26 cellular contexts compared by ENCODE assay signal in the genomic region with DNA sequence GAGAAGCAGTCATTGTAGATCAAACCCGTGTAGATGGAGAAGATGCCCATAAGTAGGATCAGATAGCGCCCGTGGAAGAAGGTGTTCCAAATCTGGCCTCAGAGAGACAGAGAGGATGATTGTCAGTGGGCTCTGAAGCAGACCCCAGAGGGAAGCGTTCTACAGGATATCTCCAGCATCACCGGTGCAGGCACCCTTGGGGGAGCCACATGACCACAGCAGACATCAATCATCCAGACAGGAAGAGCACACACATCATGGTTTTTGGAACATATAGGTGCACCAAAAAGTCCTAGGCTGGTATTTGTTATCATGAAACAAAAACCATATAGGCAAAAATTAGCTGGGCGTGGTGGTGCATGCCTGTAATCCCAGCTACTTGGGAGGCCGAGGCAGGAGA. TPM values are rescaled to one million over a fixed set of nuclear protein-coding genes. Genes with fewer than 3 reads are reported as not detected.
DNase-seq lines count a peak whose midpoint lies in the region; ATAC-seq, FAIRE-seq and TF ChIP-seq lines count a peak whose summit lies in the region.
"Had no signal": no experiment of that assay in that cellular context is flagged by ENCODE, and none has a peak within 500 bp of the region (broad histone marks: within the 10 kb centered on the region; RNA-seq: fewer than 3 reads in every experiment).

No MANE protein-coding gene starts in this region.

- no peak for TF ChIP-seq POLR2A in K562 (conservative IDR thresholded peaks at IDR 0.05)

- no peak overlapping the region for H3K4me2 ChIP-seq in K562 (ENCODE audit: insufficient read depth, low read length)
- no peak overlapping the region for H3K4me2 ChIP-seq in neural progenitor cell
- H3K4me2 ChIP-seq: BLaER1 treated with 17β-estradiol and CSF1 and Interleukin-3, amounts not matched to agents 10 nM and 100 nM had no signal

- peaks cover 36% of the 10 kb centered on the region for H3K4me1 Mint-ChIP-seq in activated CD4-positive, alpha-beta T cell treated with anti-CD3 and anti-CD28 coated beads, Interleukin-2, amount 10 ng/mL, durations not matched to agents 7 days and 5 days
- H3K4me1 Mint-ChIP-seq in CD8-positive, alpha-beta T cell (ENCODE audit: low read depth), result peaks cover 26% of the 10 kb centered on the region
- peaks cover 30% of the 10 kb centered on the region for H3K4me1 Mint-ChIP-seq in activated CD4-positive, alpha-beta memory T cell treated with anti-CD3 and anti-CD28 coated beads for 36 hours (ENCODE audit: low read depth)
- no peaks in the 10 kb centered on the region for H3K4me1 Mint-ChIP-seq in glutamatergic neuron (ENCODE audit: low read depth, unreplicated experiment)
- H3K4me1 Mint-ChIP-seq in neural progenitor cell, result peaks cover 8% of the 10 kb centered on the region

- TF ChIP-seq CTCF in CD8-positive, alpha-beta T cell (IDR thresholded peaks at IDR 0.05), result no peak
- TF ChIP-seq CTCF in K562 (IDR thresholded peaks at IDR 0.05 in 2 of 3, conservative IDR thresholded peaks at IDR 0.05 in 1 of 3; ENCODE audit: insufficient read depth in 2 of 3, low read depth in 1 of 3, low read length in 3 of 3) (no peak), glutamatergic neuron (IDR thresholded peaks at IDR 0.05; ENCODE audit: partially characterized antibody, unreplicated experiment) (no peak), neural progenitor cell (IDR thresholded peaks at IDR 0.05) (no peak)

- in situ Hi-C loops in K562 (cut with MboI), result no loop called here

- H3K36me3 Mint-ChIP-seq in activated CD4-positive, alpha-beta T cell treated with anti-CD3 and anti-CD28 coated beads, Interleukin-2, amount 10 ng/mL, durations not matched to agents 7 days and 5 days (ENCODE audit: low read depth), result no peaks in the 10 kb centered on the region
- no peaks in the 10 kb centered on the region for H3K36me3 Mint-ChIP-seq in CD8-positive, alpha-beta T cell
- no peaks in the 10 kb centered on the region for H3K36me3 Mint-ChIP-seq in activated CD4-positive, alpha-beta memory T cell treated with anti-CD3 and anti-CD28 coated beads for 36 hours
- H3K36me3 Mint-ChIP-seq in glutamatergic neuron (ENCODE audit: unreplicated experiment), result no peaks in the 10 kb centered on the region
- H3K36me3 Mint-ChIP-seq in neural progenitor cell, result no peaks in the 10 kb centered on the region
- H3K36me3 Mint-ChIP-seq: CD4-positive, alpha-beta memory T cell had no signal

- peak; percentile 59 for ATAC-seq in CD8-positive, alpha-beta T cell
- no peak for ATAC-seq in K562
- ATAC-seq: Panc1 had no signal

- H3F3A ChIP-seq in neural progenitor cell (ENCODE audit: low read depth), result no peaks in the 10 kb centered on the region

- H3K27ac ChIP-seq in CD8-positive, alpha-beta T cell (ENCODE audit: low read depth, low read length), result no peak overlapping the region
- H3K27ac ChIP-seq in K562 (ENCODE audit: extremely low read depth, low read depth, low read length), result no peak overlapping the region
- H3K27ac ChIP-seq in neural progenitor cell, result no peak overlapping the region
- H3K27ac ChIP-seq: BLaER1 treated with 17β-estradiol and CSF1 and Interleukin-3, amounts not matched to agents 10 nM and 100 nM; GM23248 had no signal

- peaks cover 6% of the 10 kb centered on the region for H3K4me1 ChIP-seq in CD8-positive, alpha-beta T cell (ENCODE audit: insufficient read depth, low read length)
- H3K4me1 ChIP-seq in K562 (replicated peaks in 1 of 2; ENCODE audit: control insufficient read depth in 2 of 2, insufficient read depth in 2 of 2, low read length in 2 of 2) (no peaks in the 10 kb centered on the region), neural progenitor cell (no peaks in the 10 kb centered on the region)

- no peak overlapping the region for H2AFZ ChIP-seq in K562 (ENCODE audit: low read depth, low read length)
- no peak overlapping the region for H2AFZ ChIP-seq in neural progenitor cell (replicated peaks)
- H2AFZ ChIP-seq: GM23248 had no signal

- CTCF ChIA-PET in activated CD4-positive, alpha-beta T cell treated with anti-CD3 and anti-CD28 coated beads, Interleukin-2, amount 10 ng/mL, durations not matched to agents 7 days and 5 days (lab: Charles Lee), result no interaction called here
- CTCF ChIA-PET in CD8-positive, alpha-beta T cell (lab: Charles Lee), result no interaction called here
- CTCF ChIA-PET in activated CD4-positive, alpha-beta memory T cell treated with anti-CD3 and anti-CD28 coated beads for 36 hours (lab: Charles Lee), result no interaction called here
- CTCF ChIA-PET in K562 (lab: Yijun Ruan, JAX; ENCODE audit: low intra/inter-chr PET ratio), result interaction anchor here (0.6 kb wide), 1 partner anchor 1972 kb away, joined by 3 read pairs; no protein-coding TSS in a partner anchor

- no peaks in the 10 kb centered on the region for H3K9me3 Mint-ChIP-seq in activated CD4-positive, alpha-beta T cell treated with anti-CD3 and anti-CD28 coated beads, Interleukin-2, amount 10 ng/mL, durations not matched to agents 7 days and 5 days
- H3K9me3 Mint-ChIP-seq in CD8-positive, alpha-beta T cell, result no peaks in the 10 kb centered on the region
- H3K9me3 Mint-ChIP-seq in activated CD4-positive, alpha-beta memory T cell treated with anti-CD3 and anti-CD28 coated beads for 36 hours, result no peaks in the 10 kb centered on the region
- H3K9me3 Mint-ChIP-seq in glutamatergic neuron (ENCODE audit: unreplicated experiment) (peaks cover 2% of the 10 kb centered on the region), neural progenitor cell (peaks cover 3% of the 10 kb centered on the region)
- H3K9me3 Mint-ChIP-seq: CD4-positive, alpha-beta memory T cell; H9; HFFc6 had no signal

- TF ChIP-seq RAD21 in K562 (CRISPR knock-in tag; conservative IDR thresholded peaks at IDR 0.05 in 1 of 2, IDR thresholded peaks at IDR 0.05 in 1 of 2), result no peak

- H3K4me3 Mint-ChIP-seq in activated CD4-positive, alpha-beta T cell treated with anti-CD3 and anti-CD28 coated beads, Interleukin-2, amount 10 ng/mL, durations not matched to agents 7 days and 5 days, result no peak overlapping the region
- no peak overlapping the region for H3K4me3 Mint-ChIP-seq in CD8-positive, alpha-beta T cell
- H3K4me3 Mint-ChIP-seq in activated CD4-positive, alpha-beta memory T cell treated with anti-CD3 and anti-CD28 coated beads for 36 hours, result no peak overlapping the region
- no peak overlapping the region for H3K4me3 Mint-ChIP-seq in glutamatergic neuron (ENCODE audit: unreplicated experiment)
- H3K4me3 Mint-ChIP-seq in neural progenitor cell, result no peak overlapping the region
- H3K4me3 Mint-ChIP-seq: CD4-positive, alpha-beta memory T cell; H9; HFFc6 had no signal

- intact Hi-C loops in CD8-positive, alpha-beta T cell (cut with DNase I, micrococcal nuclease), result no loop called here
- intact Hi-C loops in activated CD4-positive, alpha-beta memory T cell treated with anti-CD3 and anti-CD28 coated beads for 36 hours (cut with micrococcal nuclease), result loop anchor here (10.0 kb wide), 1 partner anchor 240 kb away; the partner anchor contains the start of gene KIAA1549
- intact Hi-C loops in K562 (cut with micrococcal nuclease), result no loop called here

- H3K27me3 Mint-ChIP-seq in activated CD4-positive, alpha-beta T cell treated with anti-CD3 and anti-CD28 coated beads, Interleukin-2, amount 10 ng/mL, durations not matched to agents 7 days and 5 days, result no peaks in the 10 kb centered on the region
- no peaks in the 10 kb centered on the region for H3K27me3 Mint-ChIP-seq in CD8-positive, alpha-beta T cell (ENCODE audit: low read depth)
- H3K27me3 Mint-ChIP-seq in activated CD4-positive, alpha-beta memory T cell treated with anti-CD3 and anti-CD28 coated beads for 36 hours, result no peaks in the 10 kb centered on the region
- peaks cover 3% of the 10 kb centered on the region for H3K27me3 Mint-ChIP-seq in glutamatergic neuron (ENCODE audit: unreplicated experiment)
- peaks cover 13% of the 10 kb centered on the region for H3K27me3 Mint-ChIP-seq in neural progenitor cell (ENCODE audit: insufficient read depth, low read depth)
- H3K27me3 Mint-ChIP-seq: CD4-positive, alpha-beta memory T cell had no signal

- BruUV-seq in K562 (replicated peaks; lab: Mats Ljungman, UMichigan), result no TSS peak

- no peak for FAIRE-seq in K562 (lab: Jason Lieb, UNC)
- FAIRE-seq: G401.6, GM12892, GM18507 had no signal

- no peaks in the 10 kb centered on the region for H3K9me1 ChIP-seq in K562 (ENCODE audit: control insufficient read depth, insufficient read depth, low read length)

- H3K9ac ChIP-seq in K562 (ENCODE audit: insufficient read depth in 1 of 2, low read depth in 2 of 2, low read length in 2 of 2), result no peak overlapping the region
- H3K9ac ChIP-seq in neural progenitor cell, result no peak overlapping the region
- H3K9ac ChIP-seq: BLaER1 treated with 17β-estradiol and CSF1 and Interleukin-3, amounts not matched to agents 10 nM and 100 nM; GM23248 had no signal

- H3K79me2 ChIP-seq in K562 (ENCODE audit: control insufficient read depth, insufficient read depth, low read length), result no peaks in the 10 kb centered on the region
- no peaks in the 10 kb centered on the region for H3K79me2 ChIP-seq in neural progenitor cell (ENCODE audit: low read depth)

- POLR2A ChIA-PET in activated CD4-positive, alpha-beta T cell treated with anti-CD3 and anti-CD28 coated beads, Interleukin-2, amount 10 ng/mL, durations not matched to agents 7 days and 5 days (lab: Charles Lee), result no interaction called here
- POLR2A ChIA-PET in CD8-positive, alpha-beta T cell (lab: Charles Lee), result no interaction called here
- POLR2A ChIA-PET in activated CD4-positive, alpha-beta memory T cell treated with anti-CD3 and anti-CD28 coated beads for 36 hours (lab: Charles Lee), result no interaction called here
- POLR2A ChIA-PET in K562 (lab: Yijun Ruan, JAX), result no interaction called here

- 3% methylated on average over 7 of the region's 7 CpGs for WGBS in K562 (ENCODE audit: insufficient coverage, low coverage, missing lambda C conversion rate)

- no peak for DNase-seq in activated CD4-positive, alpha-beta T cell treated with anti-CD3 and anti-CD28 coated beads, Interleukin-2, amount 10 ng/mL, durations not matched to agents 7 days and 5 days
- no peak for DNase-seq in activated CD4-positive, alpha-beta T cell treated with anti-CD3 and anti-CD28 coated beads for 1 hour
- peak in 1 of 7 experiments; percentile 17 for DNase-seq in CD8-positive, alpha-beta T cell
- peak; percentile 31 for DNase-seq in activated CD4-positive, alpha-beta memory T cell treated with anti-CD3 and anti-CD28 coated beads for 36 hours
- DNase-seq in K562 (ENCODE audit: extremely low read depth in 1 of 4, low spot score in 3 of 4) (no peak), glutamatergic neuron (no peak), foreskin melanocyte (no peak), neural progenitor cell (ENCODE audit: low spot score) (no peak)
- DNase-seq: 8988T; CD4-positive, alpha-beta memory T cell; GM23248; H9; HFFc6; MM.1S; NCI-H1048; NCI-H1436; NCI-H187 treated with DMSO at 0.1 percent for 48 hours; NCI-H2107; NCI-H510A treated with DMSO at 0.1 percent for 48 hours; NCI-H748 treated with DMSO at 0.1 percent for 48 hours had no signal

- H3K27me3 ChIP-seq in CD8-positive, alpha-beta T cell (ENCODE audit: insufficient read depth, low read length), result no peaks in the 10 kb centered on the region
- peaks cover 16 to 32% of the 10 kb centered on the region in 2 experiments; a peak in 4 of 5 replicates for H3K27me3 ChIP-seq in K562 (ENCODE audit: control insufficient read depth in 2 of 2, insufficient read depth in 2 of 2, low read length in 2 of 2)
- H3K27me3 ChIP-seq in neural progenitor cell, result no peaks in the 10 kb centered on the region
- H3K27me3 ChIP-seq: BLaER1 treated with 17β-estradiol and CSF1 and Interleukin-3, amounts not matched to agents 10 nM and 100 nM had no signal

- no peaks in the 10 kb centered on the region for H3K9me3 ChIP-seq in CD8-positive, alpha-beta T cell (ENCODE audit: low read length)
- H3K9me3 ChIP-seq in K562 (replicated peaks; ENCODE audit: control insufficient read depth, insufficient read depth, low read depth, low read length) (no peaks in the 10 kb centered on the region), neural progenitor cell (ENCODE audit: low read depth) (no peaks in the 10 kb centered on the region)
- H3K9me3 ChIP-seq: BLaER1 treated with 17β-estradiol and CSF1 and Interleukin-3, amounts not matched to agents 10 nM and 100 nM had no signal

- no peak for TF ChIP-seq EP300 in K562 (IDR thresholded peaks at IDR 0.05; ENCODE audit: low read length)

- H3K4me3 ChIP-seq in CD8-positive, alpha-beta T cell (ENCODE audit: low read depth, low read length), result no peak overlapping the region
- H3K4me3 ChIP-seq in K562, result no peak overlapping the region
- no peak overlapping the region for H3K4me3 ChIP-seq in neural progenitor cell
- H3K4me3 ChIP-seq: BLaER1 treated with 17β-estradiol and CSF1 and Interleukin-3, amounts not matched to agents 10 nM and 100 nM; GM23248 had no signal

- no peaks in the 10 kb centered on the region for H3K36me3 ChIP-seq in CD8-positive, alpha-beta T cell (ENCODE audit: insufficient read depth, low read length)
- H3K36me3 ChIP-seq in K562 (ENCODE audit: control insufficient read depth, insufficient read depth, low read length) (no peaks in the 10 kb centered on the region), neural progenitor cell (no peaks in the 10 kb centered on the region)
- H3K36me3 ChIP-seq: BLaER1 treated with 17β-estradiol and CSF1 and Interleukin-3, amounts not matched to agents 10 nM and 100 nM had no signal

- H4K20me1 ChIP-seq in K562 (replicated peaks; ENCODE audit: control insufficient read depth, insufficient read depth, low read length) (no peaks in the 10 kb centered on the region), neural progenitor cell (ENCODE audit: low read depth) (no peaks in the 10 kb centered on the region)
- H4K20me1 ChIP-seq: BLaER1 treated with 17β-estradiol and CSF1 and Interleukin-3, amounts not matched to agents 10 nM and 100 nM had no signal

- peak overlapping the region; percentile 14 for H3K27ac Mint-ChIP-seq in activated CD4-positive, alpha-beta T cell treated with anti-CD3 and anti-CD28 coated beads, Interleukin-2, amount 10 ng/mL, durations not matched to agents 7 days and 5 days
- no peak overlapping the region for H3K27ac Mint-ChIP-seq in CD8-positive, alpha-beta T cell
- peak overlapping the region; percentile 73 for H3K27ac Mint-ChIP-seq in activated CD4-positive, alpha-beta memory T cell treated with anti-CD3 and anti-CD28 coated beads for 36 hours
- no peak overlapping the region for H3K27ac Mint-ChIP-seq in glutamatergic neuron (ENCODE audit: unreplicated experiment)
- no peak overlapping the region for H3K27ac Mint-ChIP-seq in neural progenitor cell
- H3K27ac Mint-ChIP-seq: H9, HFFc6 had no signal

RNA-seq across cellular contexts. Expression of gene SVOPL, which starts 44.0 kb away (rescaled TPM):
- 1 to 10 TPM; 1.3 to 2.3 TPM for total RNA-seq in activated CD4-positive, alpha-beta T cell treated with anti-CD3 and anti-CD28 coated beads, Interleukin-2, amount 10 ng/mL, durations not matched to agents 7 days and 5 days
- total RNA-seq in CD8-positive, alpha-beta T cell, result under 1 TPM in 1 of 2 experiments, not detected in 1; 0.61 TPM
- not detected for total RNA-seq in activated CD4-positive, alpha-beta memory T cell treated with anti-CD3 and anti-CD28 coated beads for 36 hours
- not detected in 2 replicates for total RNA-seq in K562 (2011; cell fraction: chromatin; rRNA removed; ENCODE audit: low replicate concordance)
- not detected in 2 replicates for total RNA-seq in K562 (2011; cell fraction: nucleolus; rRNA removed)
- total RNA-seq in K562 (2011; cell fraction: nucleoplasm; rRNA removed), result not detected in 2 replicates
- not detected in 2 replicates for total RNA-seq in K562 (2014; rRNA removed)
- total RNA-seq in K562 (2014; rRNA removed; fragmentation: Illumina TruSeq; extraction: Trizol), result not detected in 2 replicates
- not detected in 2 replicates for total RNA-seq in K562 (2015; rRNA removed; fragmentation: Illumina TruSeq; extraction: Trizol)
- not detected in 2 replicates for total RNA-seq in K562 (2021)
- 0.20 TPM in 2 replicates for polyA plus RNA-seq in K562 (2011; rRNA removed)
- 0.24 TPM in 1 of 2 replicates, not detected in the other for polyA plus RNA-seq in K562 (2011; cell fraction: cytosol; rRNA removed)
- 0.20 TPM in 1 of 2 replicates, not detected in the other for polyA plus RNA-seq in K562 (2011; cell fraction: nucleus; rRNA removed)
- polyA plus RNA-seq in K562 (2012), result 0.22 and 0.34 TPM in 2 replicates
- not detected in 2 replicates for polyA plus RNA-seq in K562 (2014; fragmentation: Illumina TruSeq; extraction: Trizol)
- polyA plus RNA-seq in K562 (2014; fragmentation: Nextera tagmentation; extraction: Ambion mirVana), result under 1 TPM; 0.13 to 0.42 TPM
- 0.36 TPM in 1 of 2 replicates, not detected in the other for polyA plus RNA-seq in K562 (2014; rRNA removed)
- polyA minus RNA-seq in K562 (2011; rRNA and poly(A)+ RNA removed), result not detected in 2 replicates
- 0.91 and 1.6 TPM in 2 replicates for polyA minus RNA-seq in K562 (2011; cell fraction: cytosol; rRNA and poly(A)+ RNA removed)
- 0.22 and 0.27 TPM in 2 replicates for polyA minus RNA-seq in K562 (2011; cell fraction: nucleus; rRNA and poly(A)+ RNA removed)
- total RNA-seq in glutamatergic neuron (ENCODE audit: unreplicated experiment), result not detected
- total RNA-seq in neural progenitor cell (ENCODE audit: low replicate concordance), result 0.06 and 0.09 TPM in 2 replicates
- total RNA-seq: CD4-positive, alpha-beta memory T cell; Daoy; GM23248; HFFc6 had no signal
- polyA plus RNA-seq: CD4-positive, alpha-beta memory T cell; GM23248 had no signal

RNA-seq across cellular contexts. Expression of gene TMEM213, which starts 52.6 kb away (rescaled TPM):
- total RNA-seq in activated CD4-positive, alpha-beta T cell treated with anti-CD3 and anti-CD28 coated beads, Interleukin-2, amount 10 ng/mL, durations not matched to agents 7 days and 5 days, result not detected
- total RNA-seq in CD8-positive, alpha-beta T cell, result not detected
- total RNA-seq in activated CD4-positive, alpha-beta memory T cell treated with anti-CD3 and anti-CD28 coated beads for 36 hours, result under 1 TPM; 0.19 to 0.39 TPM
- not detected in 2 replicates for total RNA-seq in K562 (2011; cell fraction: chromatin; rRNA removed; ENCODE audit: low replicate concordance)
- total RNA-seq in K562 (2011; cell fraction: nucleolus; rRNA removed), result not detected in 2 replicates
- total RNA-seq in K562 (2011; cell fraction: nucleoplasm; rRNA removed), result not detected in 2 replicates
- not detected in 2 replicates for total RNA-seq in K562 (2014; rRNA removed)
- not detected in 2 replicates for total RNA-seq in K562 (2014; rRNA removed; fragmentation: Illumina TruSeq; extraction: Trizol)
- total RNA-seq in K562 (2015; rRNA removed; fragmentation: Illumina TruSeq; extraction: Trizol), result not detected in 2 replicates
- not detected in 2 replicates for total RNA-seq in K562 (2021)
- polyA plus RNA-seq in K562 (2011; rRNA removed), result not detected in 2 replicates
- polyA plus RNA-seq in K562 (2011; cell fraction: cytosol; rRNA removed), result not detected in 2 replicates
- not detected in 2 replicates for polyA plus RNA-seq in K562 (2011; cell fraction: nucleus; rRNA removed)
- not detected in 2 replicates for polyA plus RNA-seq in K562 (2012)
- polyA plus RNA-seq in K562 (2014; fragmentation: Illumina TruSeq; extraction: Trizol), result not detected in 2 replicates
- polyA plus RNA-seq in K562 (2014; fragmentation: Nextera tagmentation; extraction: Ambion mirVana), result not detected
- polyA plus RNA-seq in K562 (2014; rRNA removed), result not detected in 2 replicates
- polyA minus RNA-seq in K562 (2011; rRNA and poly(A)+ RNA removed), result not detected in 2 replicates
- polyA minus RNA-seq in K562 (2011; cell fraction: cytosol; rRNA and poly(A)+ RNA removed), result not detected in 2 replicates
- not detected in 2 replicates for polyA minus RNA-seq in K562 (2011; cell fraction: nucleus; rRNA and poly(A)+ RNA removed)
- not detected for total RNA-seq in glutamatergic neuron (ENCODE audit: unreplicated experiment)
- total RNA-seq in neural progenitor cell (ENCODE audit: low replicate concordance), result not detected in 2 replicates
- total RNA-seq: CD4-positive, alpha-beta memory T cell; Daoy; GM23248; HFFc6 had no signal
- polyA plus RNA-seq: CD4-positive, alpha-beta memory T cell; GM23248 had no signal

RNA-seq across cellular contexts. Expression of gene ATP6V0A4, which starts 52.8 kb away (rescaled TPM):
- total RNA-seq in activated CD4-positive, alpha-beta T cell treated with anti-CD3 and anti-CD28 coated beads, Interleukin-2, amount 10 ng/mL, durations not matched to agents 7 days and 5 days, result not detected
- not detected for total RNA-seq in CD8-positive, alpha-beta T cell
- total RNA-seq in activated CD4-positive, alpha-beta memory T cell treated with anti-CD3 and anti-CD28 coated beads for 36 hours, result 1 to 10 TPM; 1.7 TPM
- total RNA-seq in K562 (2011; cell fraction: chromatin; rRNA removed; ENCODE audit: low replicate concordance), result not detected in 2 replicates
- total RNA-seq in K562 (2011; cell fraction: nucleolus; rRNA removed), result not detected in 2 replicates
- total RNA-seq in K562 (2011; cell fraction: nucleoplasm; rRNA removed), result not detected in 2 replicates
- total RNA-seq in K562 (2014; rRNA removed), result not detected in 2 replicates
- not detected in 2 replicates for total RNA-seq in K562 (2014; rRNA removed; fragmentation: Illumina TruSeq; extraction: Trizol)
- total RNA-seq in K562 (2015; rRNA removed; fragmentation: Illumina TruSeq; extraction: Trizol), result not detected in 2 replicates
- not detected in 2 replicates for total RNA-seq in K562 (2021)
- polyA plus RNA-seq in K562 (2011; rRNA removed), result not detected in 2 replicates
- polyA plus RNA-seq in K562 (2011; cell fraction: cytosol; rRNA removed), result not detected in 2 replicates
- polyA plus RNA-seq in K562 (2011; cell fraction: nucleus; rRNA removed), result not detected in 2 replicates
- polyA plus RNA-seq in K562 (2012), result not detected in 2 replicates
- not detected in 2 replicates for polyA plus RNA-seq in K562 (2014; fragmentation: Illumina TruSeq; extraction: Trizol)
- polyA plus RNA-seq in K562 (2014; fragmentation: Nextera tagmentation; extraction: Ambion mirVana), result under 1 TPM in 1 of 2 experiments, not detected in 1; 0.03 TPM
- not detected in 2 replicates for polyA plus RNA-seq in K562 (2014; rRNA removed)
- polyA minus RNA-seq in K562 (2011; rRNA and poly(A)+ RNA removed), result not detected in 2 replicates
- polyA minus RNA-seq in K562 (2011; cell fraction: cytosol; rRNA and poly(A)+ RNA removed), result not detected in 2 replicates
- polyA minus RNA-seq in K562 (2011; cell fraction: nucleus; rRNA and poly(A)+ RNA removed), result not detected in 2 replicates
- total RNA-seq in glutamatergic neuron (ENCODE audit: unreplicated experiment), result not detected
- 0.36 TPM in 1 of 2 replicates, not detected in the other for total RNA-seq in neural progenitor cell (ENCODE audit: low replicate concordance)
- total RNA-seq: CD4-positive, alpha-beta memory T cell had no signal
- polyA plus RNA-seq: CD4-positive, alpha-beta memory T cell had no signal

Comparison
In these comparisons a context has a peak if more than half of its experiments do, and no peak if none do; other contexts are left out.
1. H3K27ac Mint-ChIP-seq: peak in activated CD4-positive, alpha-beta T cell treated with anti-CD3 and anti-CD28 coated beads, Interleukin-2, amount 10 ng/mL, durations not matched to agents 7 days and 5 days (single experiment) and activated CD4-positive, alpha-beta memory T cell treated with anti-CD3 and anti-CD28 coated beads for 36 hours (single experiment); none in CD8-positive, alpha-beta T cell (single experiment), glutamatergic neuron (single experiment) and neural progenitor cell (single experiment).